In genomic region chr1:204780682-204781081, GRCh38 we compare ENCODE assay signal across 23 cellular contexts.
DNase-seq lines count a peak whose midpoint lies in the region; ATAC-seq and TF ChIP-seq lines count a peak whose summit lies in the region.
"Had no signal": no experiment of that assay in that cellular context is flagged by ENCODE, and none has a peak within 500 bp of the region (broad histone marks: within the 10 kb centered on the region; RNA-seq: fewer than 3 reads in every experiment).

No MANE protein-coding gene starts in this region.

- H3K4me3 ChIP-seq in PC-3 (ENCODE audit: low read length) = no peak overlapping the region
- H3K4me3 ChIP-seq in mammary epithelial cell (replicated peaks in 1 of 3; ENCODE audit: insufficient read depth in 1 of 3, low read depth in 2 of 3, low read length in 3 of 3) = no peak overlapping the region
- no peak overlapping the region for H3K4me3 ChIP-seq in dorsolateral prefrontal cortex
- H3K4me3 ChIP-seq in breast epithelium = no peak overlapping the region

- H3K4me2 ChIP-seq in PC-3 (ENCODE audit: low read length) (no peak overlapping the region), mammary epithelial cell (ENCODE audit: insufficient read depth, low read depth, low read length) (no peak overlapping the region)

- no peak for TF ChIP-seq POLR2A in breast epithelium (IDR thresholded peaks at IDR 0.05)

- H3K4me1 ChIP-seq in PC-3 (ENCODE audit: insufficient read depth, low read length) (no peaks in the 10 kb centered on the region), mammary epithelial cell (ENCODE audit: insufficient read depth, low read length) (no peaks in the 10 kb centered on the region), breast epithelium (no peaks in the 10 kb centered on the region)
- H3K4me1 ChIP-seq: BE2C had no signal

- intact Hi-C loops in PC-3 (cut with micrococcal nuclease) (no loop called here), left colon (cut with DNase I, micrococcal nuclease) (no loop called here), mammary epithelial cell (cut with micrococcal nuclease) (no loop called here), dorsolateral prefrontal cortex (cut with DNase I) (no loop called here), breast epithelium (cut with DNase I; ENCODE audit: low total_unique reads) (no loop called here)

- in situ Hi-C loops in mammary epithelial cell (cut with MboI; ENCODE audit: low sequenced_read_pairs in 2 of 2) = no loop called here

- H2AFZ ChIP-seq in PC-3 (ENCODE audit: low read length) = no peak overlapping the region
- H2AFZ ChIP-seq in mammary epithelial cell (ENCODE audit: low read depth, low read length) = no peak overlapping the region

- H3K9me3 Mint-ChIP-seq in HFFc6 = no peaks in the 10 kb centered on the region

- H3K27ac ChIP-seq in PC-3 (ENCODE audit: low read length) (no peak overlapping the region), mammary epithelial cell (ENCODE audit: insufficient read depth, low read depth, low read length) (no peak overlapping the region), dorsolateral prefrontal cortex (no peak overlapping the region), breast epithelium (no peak overlapping the region)

- H3K36me3 ChIP-seq in PC-3 (ENCODE audit: low read depth, low read length) = no peaks in the 10 kb centered on the region
- no peaks in the 10 kb centered on the region for H3K36me3 ChIP-seq in mammary epithelial cell (ENCODE audit: insufficient read depth, low read length)
- no peaks in the 10 kb centered on the region for H3K36me3 ChIP-seq in breast epithelium
- H3K36me3 ChIP-seq: BE2C had no signal

- H3K4me3 Mint-ChIP-seq in HFFc6 = no peak overlapping the region

- no peaks in the 10 kb centered on the region for H3K36me3 Mint-ChIP-seq in HFFc6 (ENCODE audit: low read depth)

- 100% methylated on average over 2 of the region's 2 CpGs for WGBS in mammary epithelial cell (ENCODE audit: low coverage, missing lambda C conversion rate)

- DNase-seq in Daoy (ENCODE audit: low read depth) = peak; percentile 12
- DNase-seq in HFFc6 = peak; percentile 23
- DNase-seq in PC-3 = peak; percentile 43
- DNase-seq in left colon = no peak
- DNase-seq in mammary epithelial cell = no peak
- no peak for DNase-seq in dorsolateral prefrontal cortex
- no peak for DNase-seq in breast epithelium (ENCODE audit: low spot score in 2 of 2)
- DNase-seq: BE2C; GOT3; HCEC 1CT; IMR-90; Karpas-422; MM.1S; NCI-H1048; NCI-H1436 treated with DMSO at 0.1 percent for 48 hours; NCI-H2029; NCI-H446 treated with DMSO at 0.1 percent for 48 hours; NCI-H526 treated with DMSO at 0.1 percent for 48 hours; NK-92 treated with Interleukin-12 subunit alpha and Interleukin-12 subunit beta, amount 100 ng/mL, for 24 hours; T-helper 1 cell had no signal

- no peak overlapping the region for H3K9ac ChIP-seq in PC-3 (ENCODE audit: low read length)
- H3K9ac ChIP-seq in mammary epithelial cell (ENCODE audit: insufficient read depth, low read length) = no peak overlapping the region

- CTCF ChIA-PET in PC-3 (lab: Charles Lee) = no interaction called here
- CTCF ChIA-PET in mammary epithelial cell (lab: Charles Lee; ENCODE audit: low non-redundant PET) = interaction anchor here (1.3 kb wide), 1 partner anchor 22 kb away, joined by 4 read pairs; no protein-coding TSS in a partner anchor

- BruUV-seq in PC-3 (replicated peaks; lab: Mats Ljungman, UMichigan) (no TSS peak), mammary epithelial cell (replicated peaks; lab: Mats Ljungman, UMichigan) (no TSS peak)

- H4K20me1 ChIP-seq in PC-3 (ENCODE audit: low read length) (no peaks in the 10 kb centered on the region), mammary epithelial cell (ENCODE audit: insufficient read depth, low read length) (no peaks in the 10 kb centered on the region)

- no peaks in the 10 kb centered on the region for H3K9me2 ChIP-seq in PC-3 (replicated peaks; ENCODE audit: low read length)

- dilution Hi-C loops in mammary epithelial cell (cut with HindIII; ENCODE audit: low sequenced_read_pairs) = no loop called here

- peaks cover 19% of the 10 kb centered on the region for H3K27me3 Mint-ChIP-seq in HFFc6 (ENCODE audit: insufficient read depth)

- no peaks in the 10 kb centered on the region for H3F3A ChIP-seq in PC-3 (ENCODE audit: low read length, unreplicated experiment)

- no peak for ATAC-seq in PC-3
- ATAC-seq in left colon = peak; percentile 87
- ATAC-seq in GM21367 (IDR thresholded peaks at IDR 0.05; ENCODE audit: unreplicated experiment) = no peak
- ATAC-seq: Panc1, SK-N-SH treated with all-trans-retinoic acid at 6 μM for 48 hours had no signal

- POLR2A ChIA-PET in PC-3 (lab: Charles Lee; ENCODE audit: unreplicated experiment) = no interaction called here

- TF ChIP-seq CTCF in HFFc6 (IDR thresholded peaks at IDR 0.05) = no peak
- no peak for TF ChIP-seq CTCF in PC-3 (conservative IDR thresholded peaks at IDR 0.05; ENCODE audit: low read depth, low read length)
- TF ChIP-seq CTCF in mammary epithelial cell (conservative IDR thresholded peaks at IDR 0.05 in 1 of 2, IDR thresholded peaks at IDR 0.05 in 1 of 2; ENCODE audit: extremely low read depth in 1 of 2, insufficient read depth in 1 of 2, low read depth in 1 of 2, low read length in 2 of 2) = no peak
- no peak for TF ChIP-seq CTCF in dorsolateral prefrontal cortex (IDR thresholded peaks at IDR 0.05 in 54 of 56, conservative IDR thresholded peaks at IDR 0.05 in 2 of 56; ENCODE audit: low read depth in 1 of 56, partially characterized antibody in 56 of 56)
- no peak for TF ChIP-seq CTCF in breast epithelium (IDR thresholded peaks at IDR 0.05)

- no peaks in the 10 kb centered on the region for H3K9me3 ChIP-seq in PC-3 (ENCODE audit: low read length)
- H3K9me3 ChIP-seq in mammary epithelial cell (replicated peaks; ENCODE audit: insufficient read depth, low read length) = no peaks in the 10 kb centered on the region
- no peaks in the 10 kb centered on the region for H3K9me3 ChIP-seq in breast epithelium
- H3K9me3 ChIP-seq: BE2C had no signal

- H3K79me2 ChIP-seq in PC-3 (ENCODE audit: low read length) = no peaks in the 10 kb centered on the region
- H3K79me2 ChIP-seq in mammary epithelial cell (ENCODE audit: insufficient read depth, low read length) = no peaks in the 10 kb centered on the region

- H3K27me3 ChIP-seq in PC-3 (ENCODE audit: low read length) = peaks cover 1% of the 10 kb centered on the region; the same call in 1 of the 2 replicates
- H3K27me3 ChIP-seq in mammary epithelial cell (ENCODE audit: insufficient read depth, low read length) = no peaks in the 10 kb centered on the region
- peaks cover 0 to 2% (median 0%) of the 10 kb centered on the region in 45 donors for H3K27me3 ChIP-seq in dorsolateral prefrontal cortex
- no peaks in the 10 kb centered on the region for H3K27me3 ChIP-seq in breast epithelium
- H3K27me3 ChIP-seq: BE2C had no signal

- no peaks in the 10 kb centered on the region; the same call in 1 of the 2 replicates for H3K4me1 Mint-ChIP-seq in HFFc6 (ENCODE audit: low read depth)

- H3K27ac Mint-ChIP-seq in HFFc6 = no peak overlapping the region

Comparison
In these comparisons a context has a peak if more than half of its experiments do, and no peak if none do; other contexts are left out.
1. DNase-seq: peak in Daoy (single experiment), HFFc6 (single experiment) and PC-3 (single experiment); none in left colon (0 of 2), mammary epithelial cell (single experiment), dorsolateral prefrontal cortex (0 of 10) and breast epithelium (0 of 2).